In the genomic region with DNA sequence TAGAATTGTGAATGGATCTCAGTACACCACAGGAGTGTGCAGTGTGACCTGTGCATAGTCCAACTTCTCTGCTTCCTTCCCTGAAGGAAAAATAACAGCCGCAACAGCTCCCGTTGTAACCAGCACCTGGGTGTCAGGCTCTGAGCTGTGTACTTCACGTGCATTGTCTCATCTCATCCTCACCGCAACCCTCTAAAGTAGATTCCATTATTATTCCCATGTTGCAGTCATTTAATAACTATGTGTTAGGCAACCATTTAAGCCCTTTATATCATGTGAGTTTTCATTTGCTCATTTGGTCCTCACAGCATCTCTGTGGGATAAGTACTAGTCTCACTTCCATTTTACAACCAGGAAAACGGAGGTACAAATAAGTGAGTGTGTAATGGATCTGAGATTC, we compare ENCODE assay signal across 20 cellular contexts.
DNase-seq lines count a peak whose midpoint lies in the region; ATAC-seq, FAIRE-seq and TF ChIP-seq lines count a peak whose summit lies in the region.
"Had no signal": no experiment of that assay in that cellular context is flagged by ENCODE, and none has a peak within 500 bp of the region (broad histone marks: within the 10 kb centered on the region; RNA-seq: fewer than 3 reads in every experiment).

No MANE protein-coding gene starts in this region.

- no peaks in the 10 kb centered on the region for H3K9me1 ChIP-seq in K562 (ENCODE audit: control insufficient read depth, insufficient read depth, low read length)

- H3K4me1 ChIP-seq in BLaER1 (peaks cover 82% of the 10 kb centered on the region), K562 (replicated peaks in 1 of 2; ENCODE audit: control insufficient read depth in 2 of 2, insufficient read depth in 2 of 2, low read length in 2 of 2) (peaks cover 16 to 32% of the 10 kb centered on the region in 2 experiments; a peak in 4 of 5 replicates), esophagus squamous epithelium (peaks cover 19 to 79% (median 25%) of the 10 kb centered on the region in 3 donors), suprapubic skin (peaks cover 45% of the 10 kb centered on the region), uterus (no peaks in the 10 kb centered on the region)

- H3K4me2 ChIP-seq in BLaER1 (peak overlapping the region; percentile 85), K562 (ENCODE audit: insufficient read depth, low read length) (no peak overlapping the region)
- H3K4me2 ChIP-seq: GM23338 had no signal

- WGBS in K562 (ENCODE audit: insufficient coverage, low coverage, missing lambda C conversion rate) = 75% methylated on average over 5 of the region's 5 CpGs
- 47 to 68% methylated on average over 5 of the region's 5 CpGs for WGBS in esophagus squamous epithelium, 2 donors
- WGBS in suprapubic skin = 48% methylated on average over 5 of the region's 5 CpGs

- no peak overlapping the region for H3K4me3 Mint-ChIP-seq in nephron progenitor cell
- H3K4me3 Mint-ChIP-seq: CD4-positive, alpha-beta memory T cell; GM23338 had no signal

- H3K4me3 ChIP-seq in BLaER1 (no peak overlapping the region), K562 (no peak overlapping the region), esophagus squamous epithelium (no peak overlapping the region), suprapubic skin (no peak overlapping the region), uterus (no peak overlapping the region)
- H3K4me3 ChIP-seq: GM23338 had no signal

- no peak for ATAC-seq in K562
- ATAC-seq: GM23338 had no signal

- TF ChIP-seq POLR2A in K562 (conservative IDR thresholded peaks at IDR 0.05) = no peak
- TF ChIP-seq POLR2A in esophagus squamous epithelium (IDR thresholded peaks at IDR 0.05) = no peak
- no peak for TF ChIP-seq POLR2A in suprapubic skin (IDR thresholded peaks at IDR 0.05)
- TF ChIP-seq POLR2A in uterus (IDR thresholded peaks at IDR 0.05) = no peak

- peak overlapping the region; percentile 33 for H2AFZ ChIP-seq in K562 (ENCODE audit: low read depth, low read length)
- H2AFZ ChIP-seq: GM23338 had no signal

- in situ Hi-C loops in K562 (cut with MboI) (no loop called here), KBM-7 (cut with MboI; ENCODE audit: low pct_unique_long_range_greater_than_20kb, low sequenced_read_pairs) (no loop called here)

- peak overlapping the region; percentile 48 for H3K27ac ChIP-seq in BLaER1
- no peak overlapping the region for H3K27ac ChIP-seq in K562 (ENCODE audit: extremely low read depth, low read depth, low read length)
- H3K27ac ChIP-seq in esophagus squamous epithelium = peak overlapping the region; percentile 49 to 86 (median 71)
- peak overlapping the region; percentile 48 for H3K27ac ChIP-seq in suprapubic skin
- no peak overlapping the region for H3K27ac ChIP-seq in uterus
- H3K27ac ChIP-seq: C4-2B, HL-60 had no signal

- no peak for TF ChIP-seq CTCF in K562 (IDR thresholded peaks at IDR 0.05 in 2 of 3, conservative IDR thresholded peaks at IDR 0.05 in 1 of 3; ENCODE audit: insufficient read depth in 2 of 3, low read depth in 1 of 3, low read length in 3 of 3)
- no peak for TF ChIP-seq CTCF in esophagus squamous epithelium (IDR thresholded peaks at IDR 0.05)
- no peak for TF ChIP-seq CTCF in suprapubic skin (IDR thresholded peaks at IDR 0.05)
- no peak for TF ChIP-seq CTCF in uterus (IDR thresholded peaks at IDR 0.05)
- no peak for TF ChIP-seq CTCF in nephron progenitor cell (IDR thresholded peaks at IDR 0.05)

- DNase-seq in K562 (ENCODE audit: extremely low read depth in 1 of 4, low spot score in 3 of 4) (no peak), esophagus squamous epithelium (lab: John Stamatoyannopoulos, UW) (no peak), suprapubic skin (ENCODE audit: low spot score in 2 of 2) (no peak), KBM-7 (no peak), uterus (no peak), nephron progenitor cell (no peak)
- DNase-seq: 8988T; CD4-positive, alpha-beta memory T cell; COR-L47; DMS153; DMS79 treated with DMSO at 0.1 percent for 48 hours; EL; H7 had no signal

- H3K9ac ChIP-seq in BLaER1 (no peak overlapping the region), K562 (ENCODE audit: insufficient read depth in 1 of 2, low read depth in 2 of 2, low read length in 2 of 2) (no peak overlapping the region)

- peaks cover 5% of the 10 kb centered on the region for H3K4me1 Mint-ChIP-seq in nephron progenitor cell
- H3K4me1 Mint-ChIP-seq: GM23338 had no signal

- H4K20me1 ChIP-seq in BLaER1 (no peaks in the 10 kb centered on the region), K562 (replicated peaks; ENCODE audit: control insufficient read depth, insufficient read depth, low read length) (no peaks in the 10 kb centered on the region)

- H3K36me3 Mint-ChIP-seq in nephron progenitor cell (ENCODE audit: low read depth) = no peaks in the 10 kb centered on the region
- H3K36me3 Mint-ChIP-seq: CD4-positive, alpha-beta memory T cell had no signal

- peaks cover 15% of the 10 kb centered on the region; the same call in 1 of the 2 replicates for H3K9me3 ChIP-seq in BLaER1
- no peaks in the 10 kb centered on the region for H3K9me3 ChIP-seq in K562 (replicated peaks; ENCODE audit: control insufficient read depth, insufficient read depth, low read depth, low read length)
- no peaks in the 10 kb centered on the region for H3K9me3 ChIP-seq in esophagus squamous epithelium
- no peaks in the 10 kb centered on the region for H3K9me3 ChIP-seq in suprapubic skin
- no peaks in the 10 kb centered on the region for H3K9me3 ChIP-seq in uterus

- POLR2A ChIA-PET in K562 (lab: Yijun Ruan, JAX) = interaction anchor here (0.5 to 2.5 kb wide), 3 partner anchors 9 to 22 kb away, joined by 4 to 14 read pairs (median 9); no protein-coding TSS in a partner anchor

- no peak for TF ChIP-seq RAD21 in K562 (CRISPR knock-in tag; conservative IDR thresholded peaks at IDR 0.05 in 1 of 2, IDR thresholded peaks at IDR 0.05 in 1 of 2)

- CTCF ChIA-PET in K562 (lab: Yijun Ruan, JAX; ENCODE audit: low intra/inter-chr PET ratio) = no interaction called here

- H3K9me3 Mint-ChIP-seq in nephron progenitor cell = peaks cover 11% of the 10 kb centered on the region
- H3K9me3 Mint-ChIP-seq: GM23338 had no signal

- no TSS peak for BruUV-seq in K562 (replicated peaks; lab: Mats Ljungman, UMichigan)

- no peaks in the 10 kb centered on the region for H3K27me3 ChIP-seq in BLaER1
- no peaks in the 10 kb centered on the region for H3K27me3 ChIP-seq in K562 (ENCODE audit: control insufficient read depth in 2 of 2, insufficient read depth in 2 of 2, low read length in 2 of 2)
- H3K27me3 ChIP-seq in esophagus squamous epithelium = no peaks in the 10 kb centered on the region
- no peaks in the 10 kb centered on the region for H3K27me3 ChIP-seq in suprapubic skin
- H3K27me3 ChIP-seq in uterus = no peaks in the 10 kb centered on the region

- H3K27me3 Mint-ChIP-seq in nephron progenitor cell (ENCODE audit: low read depth, poor library complexity) = no peaks in the 10 kb centered on the region

- no peak for FAIRE-seq in K562 (lab: Jason Lieb, UNC)
- FAIRE-seq: D721Med, G401.6, GM12891 had no signal

- no peak overlapping the region for H3K27ac Mint-ChIP-seq in nephron progenitor cell
- H3K27ac Mint-ChIP-seq: CD4-positive, alpha-beta memory T cell; GM23338 had no signal

- H3K36me3 ChIP-seq in BLaER1 (no peaks in the 10 kb centered on the region), K562 (ENCODE audit: control insufficient read depth, insufficient read depth, low read length) (no peaks in the 10 kb centered on the region), esophagus squamous epithelium (no peaks in the 10 kb centered on the region), suprapubic skin (no peaks in the 10 kb centered on the region), uterus (no peaks in the 10 kb centered on the region)

- intact Hi-C loops in K562 (cut with micrococcal nuclease) (loop anchor here (5.0 kb wide), 1 partner anchor 235 kb away; no protein-coding TSS in a partner anchor), esophagus squamous epithelium (cut with DNase I) (no loop called here), uterus (cut with DNase I; ENCODE audit: low total_unique reads) (no loop called here)

- peaks cover 32% of the 10 kb centered on the region for H3K79me2 ChIP-seq in K562 (ENCODE audit: control insufficient read depth, insufficient read depth, low read length)

- TF ChIP-seq EP300 in K562 (IDR thresholded peaks at IDR 0.05; ENCODE audit: low read length) (no peak), suprapubic skin (IDR thresholded peaks at IDR 0.05) (no peak)

TF ChIP-seq in K562, 482 proteins besides CTCF, POLR2A, EP300 and RAD21 (continues in another document):
- no peak for TF ChIP-seq HDAC8 (tag; IDR thresholded peaks at IDR 0.05)
- TF ChIP-seq HNRNPLL (IDR thresholded peaks at IDR 0.05; ENCODE audit: low read depth, low read length, poor library complexity, severe bottlenecking) = no peak
- no peak for TF ChIP-seq KLF13 (tag; IDR thresholded peaks at IDR 0.05; ENCODE audit: borderline replicate concordance, low read depth)
- TF ChIP-seq KLF1 (tag; IDR thresholded peaks at IDR 0.05) = no peak
- no peak for TF ChIP-seq ZNF408 (CRISPR knock-in tag; IDR thresholded peaks at IDR 0.05; ENCODE audit: low read depth)
- no peak for TF ChIP-seq ASH1L (IDR thresholded peaks at IDR 0.05; ENCODE audit: borderline replicate concordance, low read depth, partially characterized antibody)
- no peak for TF ChIP-seq GABPB2 (CRISPR knock-in tag; conservative IDR thresholded peaks at IDR 0.05)
- no peak for TF ChIP-seq RBBP5 (IDR thresholded peaks at IDR 0.05; ENCODE audit: borderline replicate concordance, insufficient read depth, low read length, poor library complexity, severe bottlenecking)
- TF ChIP-seq ZNF347 (CRISPR knock-in tag; IDR thresholded peaks at IDR 0.05; ENCODE audit: low read depth) = no peak
- no peak for TF ChIP-seq PKNOX1 (IDR thresholded peaks at IDR 0.05)
- TF ChIP-seq TFAM (CRISPR knock-in tag; conservative IDR thresholded peaks at IDR 0.05) = no peak
- TF ChIP-seq ZNF24 (IDR thresholded peaks at IDR 0.05) = no peak
- no peak for TF ChIP-seq ZNF212 (CRISPR knock-in tag; IDR thresholded peaks at IDR 0.05)

Comparison
In these comparisons a context has a peak if more than half of its experiments do, and no peak if none do; other contexts are left out.
1. H3K27ac ChIP-seq: peak in BLaER1 (single experiment), esophagus squamous epithelium (4 of 4) and suprapubic skin (single experiment); none in K562 (single experiment) and uterus (0 of 2).